ENCODE assay signal across 11 cellular contexts in the genomic region with DNA sequence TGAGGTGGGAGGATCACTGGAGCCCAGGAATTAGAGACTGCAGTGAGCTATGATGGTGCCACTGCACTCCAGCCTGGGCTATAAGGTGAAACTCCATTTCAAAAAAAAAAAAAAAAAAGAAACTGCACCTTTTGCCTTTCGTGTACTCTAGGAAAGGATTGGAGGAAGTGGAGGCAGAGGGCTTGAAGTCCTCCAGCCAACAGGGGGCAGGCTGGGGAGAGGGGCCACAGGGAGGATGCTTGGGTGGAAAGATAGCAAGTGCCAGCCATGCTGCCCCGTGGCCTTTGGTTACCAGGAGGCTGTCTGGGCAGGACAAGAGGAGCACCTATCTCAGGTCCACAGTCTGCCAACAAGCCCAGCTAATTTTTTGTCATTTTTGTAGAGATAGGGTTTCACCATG. TPM values are rescaled to one million over a fixed set of nuclear protein-coding genes. Genes with fewer than 3 reads are reported as not detected.
"Had no signal": no experiment of that assay in that cellular context is flagged by ENCODE, and none has a peak within 500 bp of the region (broad histone marks: within the 10 kb centered on the region; RNA-seq: fewer than 3 reads in every experiment).

No MANE protein-coding gene starts in this region.

RNA-seq across cellular contexts. Expression of a gene that starts 14.0 kb away (rescaled TPM):
- total RNA-seq: activated B cell treated with CpG ODN at 0.5 μM for 24 hours; activated CD4-positive, alpha-beta memory T cell treated with anti-CD3 and anti-CD28 coated beads, Interleukin-2, amount 10 ng/mL, durations not matched to agents 7 days and 5 days; activated CD8-positive, alpha-beta memory T cell treated with anti-CD3 and anti-CD28 coated beads for 36 hours; activated naive CD8-positive, alpha-beta T cell treated with anti-CD3 and anti-CD28 coated beads for 36 hours; activated T-cell treated with anti-CD3 and anti-CD28 coated beads, Interleukin-2, amount 50 U/mL, for 72 hours; activated T-helper 17 cell treated with anti-CD3 and anti-CD28 coated beads, Interleukin-2, amount 50 U/mL, for 72 hours; aorta; breast epithelium; MCF 10A; PC-3; Right ventricle myocardium superior had no signal
